In the genomic region with DNA sequence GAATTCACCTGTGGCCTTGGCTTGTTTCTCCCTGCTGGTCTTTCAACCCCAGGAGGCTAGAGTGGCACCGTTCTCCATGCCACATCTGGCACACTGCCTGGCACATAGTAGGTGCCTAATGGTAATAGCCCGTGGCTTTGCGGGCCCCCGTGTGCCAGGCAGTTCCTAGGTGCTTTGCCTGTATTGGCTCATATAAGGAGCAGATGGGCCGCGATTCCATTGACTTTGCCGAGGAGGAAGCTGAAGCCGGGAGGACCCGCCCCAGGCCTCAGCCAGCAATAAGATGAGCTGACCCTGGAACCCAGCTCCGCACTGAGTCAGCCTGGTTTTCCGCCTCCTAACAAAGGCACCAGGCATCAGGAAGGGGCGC, we compare ENCODE assay signal across 23 cellular contexts. TPM values are rescaled to one million over a fixed set of nuclear protein-coding genes. Genes with fewer than 3 reads are reported as not detected.
"Had no signal": no experiment of that assay in that cellular context is flagged by ENCODE, and none has a peak within 500 bp of the region (broad histone marks: within the 10 kb centered on the region; RNA-seq: fewer than 3 reads in every experiment).

No MANE protein-coding gene starts in this region.

- H3K27ac Mint-ChIP-seq: activated naive CD4-positive, alpha-beta T cell treated with anti-CD3 and anti-CD28 coated beads, Interleukin-2, amount 50 U/mL, for 24 hours; dendritic cell treated with granulocyte-macrophage colony-stimulating factor and Interleukin-4, amounts not matched to agents 40 ng/mL and 50 ng/mL, for 4 days; naive thymus-derived CD4-positive, alpha-beta T cell; stimulated activated memory B cell treated with anti-CD40 and anti-IgM and Interleukin-4, amounts not matched to agents 10 μg/mL and 1 μg/mL and 100 μg/mL, for 72 hours had no signal

- H2AFZ ChIP-seq: hepatocyte had no signal

- H3K4me3 ChIP-seq: hepatocyte, left ventricle myocardium inferior, sigmoid colon, thoracic aorta had no signal

- H3K79me2 ChIP-seq: hepatocyte had no signal

- H3K36me3 ChIP-seq: left ventricle myocardium inferior, sigmoid colon, thoracic aorta, WERI-Rb-1 had no signal

- H3K9me3 Mint-ChIP-seq: activated naive CD4-positive, alpha-beta T cell treated with anti-CD3 and anti-CD28 coated beads, Interleukin-2, amount 50 U/mL, for 24 hours; dendritic cell treated with granulocyte-macrophage colony-stimulating factor and Interleukin-4, amounts not matched to agents 40 ng/mL and 50 ng/mL, for 4 days had no signal

- ATAC-seq: naive thymus-derived CD4-positive, alpha-beta T cell; stimulated activated memory B cell treated with anti-CD40 and anti-IgM and Interleukin-4, amounts not matched to agents 10 μg/mL and 1 μg/mL and 100 μg/mL, for 72 hours had no signal

- H3K27ac ChIP-seq: epithelial cell of prostate, foreskin keratinocyte, hepatocyte, left ventricle myocardium inferior, sigmoid colon, thoracic aorta, WERI-Rb-1 had no signal

- H3K27me3 ChIP-seq: hepatocyte had no signal

- H3K4me3 Mint-ChIP-seq: activated naive CD4-positive, alpha-beta T cell treated with anti-CD3 and anti-CD28 coated beads, Interleukin-2, amount 50 U/mL, for 24 hours; dendritic cell treated with granulocyte-macrophage colony-stimulating factor and Interleukin-4, amounts not matched to agents 40 ng/mL and 50 ng/mL, for 4 days; naive thymus-derived CD4-positive, alpha-beta T cell; stimulated activated memory B cell treated with anti-CD40 and anti-IgM and Interleukin-4, amounts not matched to agents 10 μg/mL and 1 μg/mL and 100 μg/mL, for 72 hours had no signal

- H3K36me3 Mint-ChIP-seq: activated naive CD4-positive, alpha-beta T cell treated with anti-CD3 and anti-CD28 coated beads, Interleukin-2, amount 50 U/mL, for 24 hours had no signal

- H3K9me3 ChIP-seq: left ventricle myocardium inferior, sigmoid colon, thoracic aorta had no signal

- FAIRE-seq: astrocyte, bronchial epithelial cell, islet of Langerhans had no signal

- DNase-seq: activated CD4-positive, alpha-beta T cell treated with anti-CD3 and anti-CD28 coated beads, Interleukin-2, amount 50 U/mL, for 4 hours; activated gamma-delta T cell; left ventricle myocardium inferior; naive thymus-derived CD4-positive, alpha-beta T cell; stimulated activated CD4-positive, alpha-beta T cell treated with anti-CD3 and anti-CD28 coated beads, Interleukin-4, amount 100 ng/mL, for 4 hours had no signal

- H3K4me2 ChIP-seq: hepatocyte had no signal

RNA-seq across cellular contexts. Expression of a gene that starts 0.8 kb away (rescaled TPM):
- total RNA-seq: astrocyte; bronchial epithelial cell; cerebellum; fibroblast of lung; foreskin keratinocyte; hepatocyte; left ventricle myocardium inferior; mucosa of gallbladder; naive thymus-derived CD4-positive, alpha-beta T cell; renal cortical epithelial cell; sigmoid colon; T-helper 2 cell treated with Interferon-gamma antibody and Interleukin-4, amounts not matched to agents 100 ng/mL and 5 ng/mL, for 36 hours; thoracic aorta; ureter had no signal
- polyA plus RNA-seq: fibroblast of lung; foreskin keratinocyte; hepatocyte; naive thymus-derived CD4-positive, alpha-beta T cell had no signal

RNA-seq across cellular contexts. Expression of a gene that starts 18.8 kb away (rescaled TPM):
- total RNA-seq: bronchial epithelial cell; fibroblast of lung; foreskin keratinocyte; left ventricle myocardium inferior; mucosa of gallbladder; naive thymus-derived CD4-positive, alpha-beta T cell; renal cortical epithelial cell; sigmoid colon; T-helper 2 cell treated with Interferon-gamma antibody and Interleukin-4, amounts not matched to agents 100 ng/mL and 5 ng/mL, for 36 hours; thoracic aorta; ureter had no signal
- polyA plus RNA-seq: fibroblast of lung; foreskin keratinocyte; naive thymus-derived CD4-positive, alpha-beta T cell; sigmoid colon had no signal

RNA-seq across cellular contexts. Expression of a gene that starts 48.4 kb away (rescaled TPM):
- total RNA-seq: bronchial epithelial cell, fibroblast of lung, foreskin keratinocyte, hepatocyte had no signal
- polyA plus RNA-seq: naive thymus-derived CD4-positive, alpha-beta T cell had no signal
